Comparison of ENCODE assay signal across 30 cellular contexts in genomic region chr5:34706084-34706483, GRCh38. TPM values are rescaled to one million over a fixed set of nuclear protein-coding genes. Genes with fewer than 3 reads are reported as not detected.
A peak's percentile ranks its signal among the peaks of the same experiment; 100 is the strongest.
DNase-seq lines count a peak whose midpoint lies in the region; ATAC-seq and TF ChIP-seq lines count a peak whose summit lies in the region.
"Had no signal": no experiment of that assay in that cellular context is flagged by ENCODE, and none has a peak within 500 bp of the region (broad histone marks: within the 10 kb centered on the region; RNA-seq: fewer than 3 reads in every experiment).

No MANE protein-coding gene starts in this region.

- H3K27ac Mint-ChIP-seq in activated naive CD4-positive, alpha-beta T cell treated with anti-CD3 and anti-CD28 coated beads for 36 hours: no peak overlapping the region
- H3K27ac Mint-ChIP-seq: activated CD4-positive, alpha-beta memory T cell treated with anti-CD3 and anti-CD28 coated beads for 36 hours; activated naive CD4-positive, alpha-beta T cell treated with anti-CD3 and anti-CD28 coated beads, Interleukin-2, amount 50 U/mL, for 24 hours; activated T-helper 17 cell treated with anti-CD3 and anti-CD28 coated beads, Interleukin-2, amount 50 U/mL, for 72 hours; dendritic cell treated with granulocyte-macrophage colony-stimulating factor and Interleukin-4, amounts not matched to agents 40 ng/mL and 50 ng/mL, for 4 days; endodermal cell; immature natural killer cell; memory B cell had no signal

- no TSS peak for BruUV-seq in PC-3 (replicated peaks; lab: Mats Ljungman, UMichigan)

- 22 to 32% methylated on average over 1 of the region's 1 CpG for whole genome bisulfite sequencing in GM23248 (ENCODE audit: low coverage in 1 of 2, low lambda C conversion rate in 2 of 2, missing lambda C conversion rate in 2 of 2), 2 experiments
- 0 to 37% methylated on average over 1 of the region's 1 CpG for WGBS in upper lobe of left lung, 2 donors

- H3K9ac ChIP-seq in GM23248: no peak overlapping the region
- peak overlapping the region; percentile 51 for H3K9ac ChIP-seq in PC-3 (ENCODE audit: low read length)
- H3K9ac ChIP-seq in fibroblast of lung (ENCODE audit: insufficient read depth, low read length): no peak overlapping the region
- peak overlapping the region; percentile 71 for H3K9ac ChIP-seq in skeletal muscle satellite cell (ENCODE audit: low read depth, low read length)

- H2AFZ ChIP-seq in GM23248 (no peak overlapping the region), PC-3 (ENCODE audit: low read length) (no peak overlapping the region), fibroblast of lung (ENCODE audit: low read length) (no peak overlapping the region)

- H3K4me1 ChIP-seq in GM23248 (ENCODE audit: insufficient read depth): peaks cover 51% of the 10 kb centered on the region
- H3K4me1 ChIP-seq in PC-3 (ENCODE audit: insufficient read depth, low read length): peaks cover 26% of the 10 kb centered on the region
- H3K4me1 ChIP-seq in fibroblast of lung (ENCODE audit: control insufficient read depth, extremely low read depth, insufficient read depth, low read length): peaks cover 4% of the 10 kb centered on the region
- peaks cover 50% of the 10 kb centered on the region for H3K4me1 ChIP-seq in skeletal muscle satellite cell (ENCODE audit: control insufficient read depth, insufficient read depth, low read length)
- peaks cover 0 to 13% (median 8%) of the 10 kb centered on the region in 4 donors for H3K4me1 ChIP-seq in upper lobe of left lung
- H3K4me1 ChIP-seq: transverse colon had no signal

- POLR2A ChIA-PET in PC-3 (lab: Charles Lee; ENCODE audit: unreplicated experiment): no interaction called here

- no peaks in the 10 kb centered on the region for H3K36me3 Mint-ChIP-seq in activated naive CD4-positive, alpha-beta T cell treated with anti-CD3 and anti-CD28 coated beads for 36 hours (ENCODE audit: low read depth)
- H3K36me3 Mint-ChIP-seq: activated CD4-positive, alpha-beta memory T cell treated with anti-CD3 and anti-CD28 coated beads for 36 hours; activated naive CD4-positive, alpha-beta T cell treated with anti-CD3 and anti-CD28 coated beads, Interleukin-2, amount 50 U/mL, for 24 hours; immature natural killer cell; memory B cell had no signal

- H3K36me3 ChIP-seq in GM23248 (ENCODE audit: low read depth) (0 out of 2 replicates have a peak, but pooled peaks cover 3% of the 10 kb centered on the region), PC-3 (ENCODE audit: low read depth, low read length) (peaks cover 15% of the 10 kb centered on the region), fibroblast of lung (ENCODE audit: control insufficient read depth, insufficient read depth, low read length) (no peaks in the 10 kb centered on the region), skeletal muscle satellite cell (ENCODE audit: insufficient read depth, low read length) (peaks cover 11% of the 10 kb centered on the region), upper lobe of left lung (no peaks in the 10 kb centered on the region)
- H3K36me3 ChIP-seq: stomach, transverse colon had no signal

- no peak for TF ChIP-seq POLR2A in upper lobe of left lung (IDR thresholded peaks at IDR 0.05)

- H3K79me2 ChIP-seq in GM23248 (ENCODE audit: insufficient read depth) (peaks cover 100% of the 10 kb centered on the region), PC-3 (ENCODE audit: low read length) (peaks cover 61% of the 10 kb centered on the region), fibroblast of lung (ENCODE audit: control insufficient read depth, insufficient read depth, low read length) (peaks cover 65% of the 10 kb centered on the region)

- no peaks in the 10 kb centered on the region for H3K9me3 Mint-ChIP-seq in activated naive CD4-positive, alpha-beta T cell treated with anti-CD3 and anti-CD28 coated beads for 36 hours
- H3K9me3 Mint-ChIP-seq: activated CD4-positive, alpha-beta memory T cell treated with anti-CD3 and anti-CD28 coated beads for 36 hours; activated naive CD4-positive, alpha-beta T cell treated with anti-CD3 and anti-CD28 coated beads, Interleukin-2, amount 50 U/mL, for 24 hours; activated T-helper 17 cell treated with anti-CD3 and anti-CD28 coated beads, Interleukin-2, amount 50 U/mL, for 72 hours; dendritic cell treated with granulocyte-macrophage colony-stimulating factor and Interleukin-4, amounts not matched to agents 40 ng/mL and 50 ng/mL, for 4 days; endodermal cell; immature natural killer cell; memory B cell had no signal

- peak overlapping the region; percentile 43 for H3K27ac ChIP-seq in GM23248
- H3K27ac ChIP-seq in PC-3 (ENCODE audit: low read length): peak overlapping the region; percentile 80
- H3K27ac ChIP-seq in fibroblast of lung (ENCODE audit: insufficient read depth, low read length): peak overlapping the region; percentile 49
- no peak overlapping the region for H3K27ac ChIP-seq in upper lobe of left lung
- H3K27ac ChIP-seq: transverse colon had no signal

- intact Hi-C loops in PC-3 (cut with micrococcal nuclease): no loop called here
- intact Hi-C loops in activated naive CD4-positive, alpha-beta T cell treated with anti-CD3 and anti-CD28 coated beads for 36 hours (cut with micrococcal nuclease): no loop called here

- TF ChIP-seq CTCF in PC-3 (conservative IDR thresholded peaks at IDR 0.05; ENCODE audit: low read depth, low read length) (no peak), fibroblast of lung (conservative IDR thresholded peaks at IDR 0.05 in 1 of 2, IDR thresholded peaks at IDR 0.05 in 1 of 2; ENCODE audit: low read depth in 1 of 2, low read length in 2 of 2) (no peak), upper lobe of left lung (IDR thresholded peaks at IDR 0.05) (no peak)

- H3K9me2 ChIP-seq in GM23248 (ENCODE audit: insufficient read depth) (no peaks in the 10 kb centered on the region), PC-3 (replicated peaks; ENCODE audit: low read length) (no peaks in the 10 kb centered on the region)

- H3K4me1 Mint-ChIP-seq in activated naive CD4-positive, alpha-beta T cell treated with anti-CD3 and anti-CD28 coated beads for 36 hours (ENCODE audit: low read depth): no peaks in the 10 kb centered on the region
- H3K4me1 Mint-ChIP-seq: activated naive CD4-positive, alpha-beta T cell treated with anti-CD3 and anti-CD28 coated beads, Interleukin-2, amount 50 U/mL, for 24 hours; activated T-helper 17 cell treated with anti-CD3 and anti-CD28 coated beads, Interleukin-2, amount 50 U/mL, for 72 hours; immature natural killer cell; memory B cell had no signal

- no peak overlapping the region for H3K4me3 ChIP-seq in GM23248
- no peak overlapping the region for H3K4me3 ChIP-seq in PC-3 (ENCODE audit: low read length)
- no peak overlapping the region for H3K4me3 ChIP-seq in fibroblast of lung (replicated peaks in 1 of 4; ENCODE audit: control extremely low read depth in 1 of 4, insufficient read depth in 1 of 4, low read depth in 3 of 4, low read length in 4 of 4)
- H3K4me3 ChIP-seq in skeletal muscle satellite cell (ENCODE audit: low read length): no peak overlapping the region
- H3K4me3 ChIP-seq in upper lobe of left lung: no peak overlapping the region
- H3K4me3 ChIP-seq: stomach, transverse colon had no signal

- in situ Hi-C loops in GM23248 (cut with MboI): no loop called here

- CTCF ChIA-PET in PC-3 (lab: Charles Lee): no interaction called here
- CTCF ChIA-PET in activated naive CD4-positive, alpha-beta T cell treated with anti-CD3 and anti-CD28 coated beads for 36 hours (lab: Charles Lee): no interaction called here

- H3K9me3 ChIP-seq in GM23248 (ENCODE audit: low read depth): no peaks in the 10 kb centered on the region
- no peaks in the 10 kb centered on the region for H3K9me3 ChIP-seq in PC-3 (ENCODE audit: low read length)
- H3K9me3 ChIP-seq in fibroblast of lung (ENCODE audit: control insufficient read depth, insufficient read depth, low read depth, low read length): no peaks in the 10 kb centered on the region
- H3K9me3 ChIP-seq in skeletal muscle satellite cell (replicated peaks; ENCODE audit: low read length): no peaks in the 10 kb centered on the region
- no peaks in the 10 kb centered on the region for H3K9me3 ChIP-seq in upper lobe of left lung
- H3K9me3 ChIP-seq: stomach, transverse colon had no signal

- H3F3A ChIP-seq in GM23248 (ENCODE audit: insufficient read depth) (peaks cover 61% of the 10 kb centered on the region), PC-3 (ENCODE audit: low read length, unreplicated experiment) (peaks cover 5% of the 10 kb centered on the region)

- H4K20me1 ChIP-seq in GM23248 (ENCODE audit: insufficient read depth) (no peaks in the 10 kb centered on the region), PC-3 (ENCODE audit: low read length) (no peaks in the 10 kb centered on the region), fibroblast of lung (ENCODE audit: control insufficient read depth, extremely low read depth, insufficient read depth, low read length) (no peaks in the 10 kb centered on the region)

- DNase-seq in GM23248 (peak; percentile 63), PC-3 (peak; percentile 31), fibroblast of lung (ENCODE audit: low read depth in 2 of 2) (peak in 1 of 2 donors; percentile 54), upper lobe of left lung (no peak), middle frontal gyrus (ENCODE audit: extremely low spot score, low spot score) (no peak), activated T-cell treated with anti-CD3 and anti-CD28 coated beads for 4 hours (no peak)
- no peak for DNase-seq in activated naive CD4-positive, alpha-beta T cell treated with anti-CD3 and anti-CD28 coated beads for 36 hours
- DNase-seq: activated CD4-positive, alpha-beta memory T cell treated with anti-CD3 and anti-CD28 coated beads for 36 hours; activated CD8-positive, alpha-beta memory T cell treated with anti-CD3 and anti-CD28 coated beads, Interleukin-2, amount 50 U/mL, for 4 hours; anterior cingulate cortex; C1 segment of cervical spinal cord; caudate nucleus; DMS79; hypothalamus; immature natural killer cell; NCI-H1092 treated with DMSO at 0.1 percent for 48 hours; NCI-H187; NCI-H524 treated with DMSO at 0.1 percent for 48 hours; occipital lobe; SHP77 treated with DMSO at 0.1 percent for 48 hours; stomach; transverse colon had no signal

- H3K4me2 ChIP-seq in GM23248 (ENCODE audit: unreplicated experiment): peak overlapping the region; percentile 10
- H3K4me2 ChIP-seq in PC-3 (ENCODE audit: low read length): peak overlapping the region; percentile 50
- H3K4me2 ChIP-seq in fibroblast of lung (ENCODE audit: extremely low read depth, insufficient read depth, low read length): no peak overlapping the region
- no peak overlapping the region for H3K4me2 ChIP-seq in skeletal muscle satellite cell (ENCODE audit: low read length)

- H3K27me3 Mint-ChIP-seq in activated naive CD4-positive, alpha-beta T cell treated with anti-CD3 and anti-CD28 coated beads for 36 hours (ENCODE audit: low read depth): no peaks in the 10 kb centered on the region
- H3K27me3 Mint-ChIP-seq: activated CD4-positive, alpha-beta memory T cell treated with anti-CD3 and anti-CD28 coated beads for 36 hours; activated T-helper 17 cell treated with anti-CD3 and anti-CD28 coated beads, Interleukin-2, amount 50 U/mL, for 72 hours; dendritic cell treated with granulocyte-macrophage colony-stimulating factor and Interleukin-4, amounts not matched to agents 40 ng/mL and 50 ng/mL, for 4 days; memory B cell had no signal

- ATAC-seq in PC-3 (peak; percentile 70), upper lobe of left lung (ENCODE audit: low FRiP score in 2 of 2) (no peak)
- ATAC-seq: activated CD4-positive, CD25-positive, alpha-beta regulatory T cell treated with anti-CD3 and anti-CD28 coated beads, Interleukin-2, amount 50 U/mL, for 24 hours; activated T-helper 17 cell treated with anti-CD3 and anti-CD28 coated beads, Interleukin-2, amount 50 U/mL, for 72 hours; Panc1 had no signal

- no peak overlapping the region for H3K4me3 Mint-ChIP-seq in activated naive CD4-positive, alpha-beta T cell treated with anti-CD3 and anti-CD28 coated beads for 36 hours
- H3K4me3 Mint-ChIP-seq: activated CD4-positive, alpha-beta memory T cell treated with anti-CD3 and anti-CD28 coated beads for 36 hours; activated naive CD4-positive, alpha-beta T cell treated with anti-CD3 and anti-CD28 coated beads, Interleukin-2, amount 50 U/mL, for 24 hours; activated T-helper 17 cell treated with anti-CD3 and anti-CD28 coated beads, Interleukin-2, amount 50 U/mL, for 72 hours; dendritic cell treated with granulocyte-macrophage colony-stimulating factor and Interleukin-4, amounts not matched to agents 40 ng/mL and 50 ng/mL, for 4 days; endodermal cell; immature natural killer cell; memory B cell had no signal

- H3K27me3 ChIP-seq in GM23248 (replicated peaks; ENCODE audit: insufficient read depth): no peaks in the 10 kb centered on the region
- no peaks in the 10 kb centered on the region for H3K27me3 ChIP-seq in PC-3 (ENCODE audit: low read length)
- no peaks in the 10 kb centered on the region for H3K27me3 ChIP-seq in fibroblast of lung (ENCODE audit: control insufficient read depth, insufficient read depth, low read length)
- H3K27me3 ChIP-seq in skeletal muscle satellite cell (ENCODE audit: control insufficient read depth, insufficient read depth, low read length): no peaks in the 10 kb centered on the region
- H3K27me3 ChIP-seq in upper lobe of left lung: no peaks in the 10 kb centered on the region
- H3K27me3 ChIP-seq: stomach, transverse colon had no signal

- TF ChIP-seq EP300 in upper lobe of left lung (IDR thresholded peaks at IDR 0.05): no peak

RNA-seq across cellular contexts. Expression of gene RAI14, which starts 50.0 kb away (rescaled TPM):
- 120 and 124 TPM in 2 replicates for total RNA-seq in GM23248 (2014; rRNA removed; shearing (Covaris generic))
- polyA plus RNA-seq in GM23248 (2016; fragmentation: Nextera tagmentation; extraction: Ambion mirVana) (113 and 116 TPM in 2 replicates), fibroblast of lung (98.7 and 128 TPM in 2 replicates)
- total RNA-seq in PC-3 (2014; rRNA removed) (54.4 and 73.5 TPM in 2 replicates), fibroblast of lung (82.7 and 125 TPM in 2 replicates), upper lobe of left lung (10 to 100 TPM; 34.0 to 88.6 (median 67.9) TPM)
- polyA plus RNA-seq in fibroblast of lung (2012): 98.4 and 101 TPM in 2 replicates
- polyA minus RNA-seq in fibroblast of lung (ENCODE audit: low replicate concordance): 542 and 706 TPM in 2 replicates
- 150 and 176 TPM in 2 replicates for total RNA-seq in skeletal muscle satellite cell (2012; rRNA removed)
- total RNA-seq in activated naive CD4-positive, alpha-beta T cell treated with anti-CD3 and anti-CD28 coated beads for 36 hours: 1 to 10 TPM; 5.8 to 6.7 TPM

Comparison
In these comparisons a context has a peak if more than half of its experiments do, and no peak if none do; other contexts are left out.
1. DNase-seq: peak in GM23248 (single experiment) and PC-3 (single experiment); none in upper lobe of left lung (0 of 2), middle frontal gyrus (single experiment), activated naive CD4-positive, alpha-beta T cell treated with anti-CD3 and anti-CD28 coated beads for 36 hours (single experiment) and activated T-cell treated with anti-CD3 and anti-CD28 coated beads for 4 hours (single experiment).
2. H3K27ac ChIP-seq: peak in GM23248 (single experiment), PC-3 (single experiment) and fibroblast of lung (single experiment); none in upper lobe of left lung (0 of 4).
3. H3K4me2 ChIP-seq: peak in GM23248 (single experiment) and PC-3 (single experiment); none in fibroblast of lung (single experiment) and skeletal muscle satellite cell (single experiment).
4. H3K9ac ChIP-seq: peak in PC-3 (single experiment) and skeletal muscle satellite cell (single experiment); none in GM23248 (single experiment) and fibroblast of lung (single experiment).